Comparison of ENCODE assay signal across 25 cellular contexts in genomic region chr1:205777994-205778393, GRCh38. TPM values are rescaled to one million over a fixed set of nuclear protein-coding genes. Genes with fewer than 3 reads are reported as not detected.
DNase-seq lines count a peak whose midpoint lies in the region; ATAC-seq, FAIRE-seq and TF ChIP-seq lines count a peak whose summit lies in the region.
"Had no signal": no experiment of that assay in that cellular context is flagged by ENCODE, and none has a peak within 500 bp of the region (broad histone marks: within the 10 kb centered on the region; RNA-seq: fewer than 3 reads in every experiment).

No MANE protein-coding gene starts in this region.

- DNase-seq in GF-D8 (lab: John Stamatoyannopoulos, UW) (peak; percentile 62), SKM-1 (lab: John Stamatoyannopoulos, UW; ENCODE audit: unreplicated experiment) (peak; percentile 86), medulla oblongata (ENCODE audit: extremely low spot score) (peak; percentile 54), NCI-H2081 (lab: John Stamatoyannopoulos, UW) (no peak), kidney (no peak), NCI-H146 (lab: John Stamatoyannopoulos, UW) (no peak)
- DNase-seq: activated CD4-positive, alpha-beta T cell treated with anti-CD3 and anti-CD28 coated beads for 36 hours; brain microvascular endothelial cell; effector memory CD4-positive, alpha-beta T cell; foreskin melanocyte; left ventricle myocardium superior; MM.1S; NCI-H187; NCI-H69; posterior cingulate gyrus; right lobe of liver; stomach; SW 1271 had no signal

- peak overlapping the region in 9 of 11 experiments; percentile 48 to 73 (median 63); a peak in 18 of 22 replicates for H3K27ac ChIP-seq in BLaER1 treated with 17β-estradiol and CSF1 and Interleukin-3, amounts not matched to agents 10 nM and 100 nM
- H3K27ac ChIP-seq in kidney (ENCODE audit: low read depth in 2 of 2, low read length in 2 of 2), result no peak overlapping the region
- H3K27ac ChIP-seq: brain microvascular endothelial cell, esophagus muscularis mucosa, neural progenitor cell, right lobe of liver, stomach, tibial nerve had no signal

- FAIRE-seq in kidney (lab: Jason Lieb, UNC), result no peak
- FAIRE-seq: colon, H1 had no signal

- ATAC-seq in HG02763 (IDR thresholded peaks at IDR 0.05; ENCODE audit: unreplicated experiment), result no peak
- ATAC-seq: activated CD4-positive, alpha-beta T cell treated with anti-CD3 and anti-CD28 coated beads for 36 hours; left ventricle myocardium superior; right lobe of liver had no signal

- H3K9me3 ChIP-seq in BLaER1 treated with 17β-estradiol and CSF1 and Interleukin-3, amounts not matched to agents 10 nM and 100 nM (replicated peaks in 1 of 11), result peaks cover 0 to 13% (median 0%) of the 10 kb centered on the region in 11 experiments; a peak in 5 of 22 replicates
- H3K9me3 ChIP-seq in kidney (ENCODE audit: control insufficient read depth in 1 of 2, low read length in 2 of 2), result no peaks in the 10 kb centered on the region
- H3K9me3 ChIP-seq: esophagus muscularis mucosa, right lobe of liver, stomach, tibial nerve had no signal

- H3K4me1 ChIP-seq in BLaER1 treated with 17β-estradiol and CSF1 and Interleukin-3, amounts not matched to agents 10 nM and 100 nM, result peaks cover 40 to 75% (median 58%) of the 10 kb centered on the region in 10 experiments
- peaks cover 6 to 9% of the 10 kb centered on the region in 2 donors for H3K4me1 ChIP-seq in kidney (ENCODE audit: control insufficient read depth in 1 of 2, insufficient read depth in 1 of 2, low read depth in 1 of 2, low read length in 2 of 2)
- H3K4me1 ChIP-seq: right lobe of liver had no signal

- peak overlapping the region in 5 of 10 experiments; percentile 8 to 42 (median 12); a peak in 7 of 20 replicates for H3K4me3 ChIP-seq in BLaER1 treated with 17β-estradiol and CSF1 and Interleukin-3, amounts not matched to agents 10 nM and 100 nM
- no peak overlapping the region for H3K4me3 ChIP-seq in kidney (ENCODE audit: low read length in 2 of 2)
- H3K4me3 ChIP-seq: esophagus muscularis mucosa, neural progenitor cell, right lobe of liver, stomach, tibial nerve had no signal

- peaks cover 0 to 11% (median 0%) of the 10 kb centered on the region in 11 experiments; a peak in 2 of 22 replicates for H4K20me1 ChIP-seq in BLaER1 treated with 17β-estradiol and CSF1 and Interleukin-3, amounts not matched to agents 10 nM and 100 nM

- no peak for TF ChIP-seq CTCF in kidney (IDR thresholded peaks at IDR 0.05; ENCODE audit: borderline replicate concordance, extremely low read depth, insufficient read depth)

- peak overlapping the region; percentile 54 to 90 (median 77) for H3K4me2 ChIP-seq in BLaER1 treated with 17β-estradiol and CSF1 and Interleukin-3, amounts not matched to agents 10 nM and 100 nM
- H3K4me2 ChIP-seq: neural progenitor cell had no signal

- H3K9ac ChIP-seq in BLaER1 treated with 17β-estradiol and CSF1 and Interleukin-3, amounts not matched to agents 10 nM and 100 nM, result peak overlapping the region in 5 of 11 experiments; percentile 10 to 45 (median 38); a peak in 5 of 22 replicates
- H3K9ac ChIP-seq in kidney (ENCODE audit: low read length in 2 of 2), result no peak overlapping the region
- H3K9ac ChIP-seq: neural progenitor cell had no signal

- peaks cover 7 to 23% (median 23%) of the 10 kb centered on the region in 11 experiments; a peak in 20 of 22 replicates for H3K27me3 ChIP-seq in BLaER1 treated with 17β-estradiol and CSF1 and Interleukin-3, amounts not matched to agents 10 nM and 100 nM
- H3K27me3 ChIP-seq: brain microvascular endothelial cell, esophagus muscularis mucosa, right lobe of liver, stomach, tibial nerve had no signal

- intact Hi-C loops in kidney (cut with DNase I), result no loop called here

- H3K36me3 ChIP-seq in BLaER1 treated with 17β-estradiol and CSF1 and Interleukin-3, amounts not matched to agents 10 nM and 100 nM, result no peaks in the 10 kb centered on the region
- no peaks in the 10 kb centered on the region for H3K36me3 ChIP-seq in kidney (ENCODE audit: control insufficient read depth in 1 of 2, insufficient read depth in 2 of 2, low read length in 2 of 2)
- H3K36me3 ChIP-seq: brain microvascular endothelial cell, esophagus muscularis mucosa, neural progenitor cell, right lobe of liver, stomach, tibial nerve had no signal

RNA-seq across cellular contexts. Expression of gene RAB29, which starts 2.7 kb away (rescaled TPM):
- 25.9 TPM for total RNA-seq in kidney
- polyA plus RNA-seq in kidney (ENCODE audit: insufficient read depth, low read depth, low replicate concordance), result 52.4 TPM

RNA-seq across cellular contexts. Expression of gene NUCKS1, which starts 28.0 kb away (rescaled TPM):
- 182 TPM for total RNA-seq in kidney
- polyA plus RNA-seq in kidney (ENCODE audit: insufficient read depth, low read depth, low replicate concordance), result 101 TPM

RNA-seq across cellular contexts. Expression of gene SLC41A1, which starts 35.0 kb away (rescaled TPM):
- 19.1 TPM for total RNA-seq in kidney
- polyA plus RNA-seq in kidney (ENCODE audit: insufficient read depth, low read depth, low replicate concordance), result 20.9 TPM

Comparison
In these comparisons a context has a peak if more than half of its experiments do, and no peak if none do; other contexts are left out.
1. H3K27ac ChIP-seq: peak in BLaER1 treated with 17β-estradiol and CSF1 and Interleukin-3, amounts not matched to agents 10 nM and 100 nM (9 of 11); none in kidney (0 of 2).
2. DNase-seq: peak in GF-D8 (single experiment), SKM-1 (single experiment) and medulla oblongata (single experiment); none in NCI-H2081 (0 of 2), kidney (single experiment) and NCI-H146 (single experiment).